Comparison of ENCODE assay signal across 1 cellular context in the genomic region with DNA sequence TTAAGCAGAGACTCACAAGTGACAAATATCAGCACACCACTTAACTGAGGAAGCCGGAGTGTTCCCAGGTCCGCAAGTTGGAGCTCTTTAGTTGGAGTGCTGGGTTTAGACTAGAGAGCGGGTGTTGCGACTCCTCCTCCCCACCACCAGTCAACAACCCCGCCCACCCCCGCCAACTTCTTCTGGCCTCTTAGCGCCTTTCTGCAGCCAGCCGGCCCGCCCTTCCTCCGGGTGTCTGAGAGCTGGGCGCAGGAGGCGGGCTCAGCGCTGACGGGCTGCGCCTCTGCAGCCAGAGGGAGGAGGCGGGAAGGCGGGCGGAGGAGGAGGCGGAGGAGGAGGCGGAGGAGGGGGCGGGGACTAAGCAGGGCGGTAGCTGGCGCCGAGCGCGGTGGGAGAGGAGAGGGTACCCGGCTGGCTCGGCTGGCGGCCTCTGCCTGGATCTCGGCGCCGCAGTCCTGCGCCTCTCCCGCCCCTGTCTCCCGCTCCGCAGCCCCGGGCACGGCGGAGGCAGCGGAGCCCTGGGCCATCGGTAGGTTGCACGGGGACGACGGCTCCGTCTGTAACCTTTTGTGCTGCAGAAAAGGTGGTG.
TF ChIP-seq lines count a peak whose summit lies in the region.

MACIR (plus strand) TSS at position 396 of the 589 bp plus-strand sequence. CDS start 17,157 bp downstream, outside the sequence.

TF ChIP-seq in K562, 482 proteins besides CTCF, POLR2A, EP300 and RAD21 (continued from another document and continues in another):
- TF ChIP-seq, protein P1, sequence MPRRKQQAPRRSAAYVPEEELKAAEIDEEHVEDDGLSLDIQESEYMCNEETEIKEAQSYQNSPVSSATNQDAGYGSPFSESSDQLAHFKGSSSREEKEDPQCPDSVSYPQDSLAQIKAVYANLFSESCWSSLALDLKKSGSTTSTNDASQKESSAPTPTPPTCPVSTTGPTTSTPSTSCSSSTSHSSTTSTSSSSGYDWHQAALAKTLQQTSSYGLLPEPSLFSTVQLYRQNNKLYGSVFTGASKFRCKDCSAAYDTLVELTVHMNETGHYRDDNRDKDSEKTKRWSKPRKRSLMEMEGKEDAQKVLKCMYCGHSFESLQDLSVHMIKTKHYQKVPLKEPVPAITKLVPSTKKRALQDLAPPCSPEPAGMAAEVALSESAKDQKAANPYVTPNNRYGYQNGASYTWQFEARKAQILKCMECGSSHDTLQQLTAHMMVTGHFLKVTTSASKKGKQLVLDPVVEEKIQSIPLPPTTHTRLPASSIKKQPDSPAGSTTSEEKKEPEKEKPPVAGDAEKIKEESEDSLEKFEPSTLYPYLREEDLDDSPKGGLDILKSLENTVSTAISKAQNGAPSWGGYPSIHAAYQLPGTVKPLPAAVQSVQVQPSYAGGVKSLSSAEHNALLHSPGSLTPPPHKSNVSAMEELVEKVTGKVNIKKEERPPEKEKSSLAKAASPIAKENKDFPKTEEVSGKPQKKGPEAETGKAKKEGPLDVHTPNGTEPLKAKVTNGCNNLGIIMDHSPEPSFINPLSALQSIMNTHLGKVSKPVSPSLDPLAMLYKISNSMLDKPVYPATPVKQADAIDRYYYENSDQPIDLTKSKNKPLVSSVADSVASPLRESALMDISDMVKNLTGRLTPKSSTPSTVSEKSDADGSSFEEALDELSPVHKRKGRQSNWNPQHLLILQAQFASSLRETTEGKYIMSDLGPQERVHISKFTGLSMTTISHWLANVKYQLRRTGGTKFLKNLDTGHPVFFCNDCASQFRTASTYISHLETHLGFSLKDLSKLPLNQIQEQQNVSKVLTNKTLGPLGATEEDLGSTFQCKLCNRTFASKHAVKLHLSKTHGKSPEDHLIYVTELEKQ (CRISPR knock-in tag; IDR thresholded peaks at IDR 0.05) = no peak
- peak; percentile 32; the same call in 1 of the 2 replicates for TF ChIP-seq SMAD4 (CRISPR knock-in tag; conservative IDR thresholded peaks at IDR 0.05)
- 0 out of 2 replicates have a peak, but pooled peaks have one; percentile 48 for TF ChIP-seq HDGF (IDR thresholded peaks at IDR 0.05)
- TF ChIP-seq TAF9B (IDR thresholded peaks at IDR 0.05; ENCODE audit: partially characterized antibody) = peak; percentile 21
- TF ChIP-seq JUNB (CRISPR knock-in tag; conservative IDR thresholded peaks at IDR 0.05) = no peak
- TF ChIP-seq DNMT1 (IDR thresholded peaks at IDR 0.05) = no peak
- TF ChIP-seq CREB1 (IDR thresholded peaks at IDR 0.05) = no peak
- TF ChIP-seq CREB1 (CRISPR knock-in tag; IDR thresholded peaks at IDR 0.05) = peak; percentile 50; the same call in 1 of the 2 replicates
- peak; percentile 86 for TF ChIP-seq VEZF1 (CRISPR knock-in tag; IDR thresholded peaks at IDR 0.05)
- 0 out of 2 replicates have a peak, but pooled peaks have one; percentile 21 for TF ChIP-seq CBX1 (IDR thresholded peaks at IDR 0.05; ENCODE audit: low read depth)
- TF ChIP-seq KDM5B (IDR thresholded peaks at IDR 0.05; ENCODE audit: insufficient replicate concordance, low read depth, low read length) = peak; percentile 51
- TF ChIP-seq ZBTB7A (IDR thresholded peaks at IDR 0.05; ENCODE audit: borderline replicate concordance, control insufficient read depth, low read depth, low read length) = peak; percentile 80
- no peak for TF ChIP-seq CREB5 (CRISPR knock-in tag; IDR thresholded peaks at IDR 0.05)
- peak; percentile 76 for TF ChIP-seq CCNT2 (IDR thresholded peaks at IDR 0.05; ENCODE audit: borderline replicate concordance, extremely low read depth, insufficient read length, low read depth, low read length)
- TF ChIP-seq GTF2F1 (IDR thresholded peaks at IDR 0.05; ENCODE audit: low read depth, low read length) = peak; percentile 38; the same call in 1 of the 2 replicates
- peak; percentile 62 for TF ChIP-seq ZFP36 (IDR thresholded peaks at IDR 0.05; ENCODE audit: low read depth, low read length, partially characterized antibody)
- TF ChIP-seq PHF8 (IDR thresholded peaks at IDR 0.05; ENCODE audit: borderline replicate concordance, low read length) = peak; percentile 72; the same call in 1 of the 2 replicates
- TF ChIP-seq, protein P2, sequence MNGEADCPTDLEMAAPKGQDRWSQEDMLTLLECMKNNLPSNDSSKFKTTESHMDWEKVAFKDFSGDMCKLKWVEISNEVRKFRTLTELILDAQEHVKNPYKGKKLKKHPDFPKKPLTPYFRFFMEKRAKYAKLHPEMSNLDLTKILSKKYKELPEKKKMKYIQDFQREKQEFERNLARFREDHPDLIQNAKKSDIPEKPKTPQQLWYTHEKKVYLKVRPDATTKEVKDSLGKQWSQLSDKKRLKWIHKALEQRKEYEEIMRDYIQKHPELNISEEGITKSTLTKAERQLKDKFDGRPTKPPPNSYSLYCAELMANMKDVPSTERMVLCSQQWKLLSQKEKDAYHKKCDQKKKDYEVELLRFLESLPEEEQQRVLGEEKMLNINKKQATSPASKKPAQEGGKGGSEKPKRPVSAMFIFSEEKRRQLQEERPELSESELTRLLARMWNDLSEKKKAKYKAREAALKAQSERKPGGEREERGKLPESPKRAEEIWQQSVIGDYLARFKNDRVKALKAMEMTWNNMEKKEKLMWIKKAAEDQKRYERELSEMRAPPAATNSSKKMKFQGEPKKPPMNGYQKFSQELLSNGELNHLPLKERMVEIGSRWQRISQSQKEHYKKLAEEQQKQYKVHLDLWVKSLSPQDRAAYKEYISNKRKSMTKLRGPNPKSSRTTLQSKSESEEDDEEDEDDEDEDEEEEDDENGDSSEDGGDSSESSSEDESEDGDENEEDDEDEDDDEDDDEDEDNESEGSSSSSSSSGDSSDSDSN (IDR thresholded peaks at IDR 0.05; ENCODE audit: borderline replicate concordance in 1 of 2, low read depth in 2 of 2, low read length in 2 of 2) = peak; percentile 47 to 73; a peak in 2 of 4 replicates
- peak; percentile 62 for TF ChIP-seq TAF1 (IDR thresholded peaks at IDR 0.05; ENCODE audit: control insufficient read depth, extremely low read depth, insufficient read depth, low read length, severe bottlenecking)
- TF ChIP-seq TRIM25 (IDR thresholded peaks at IDR 0.05; ENCODE audit: borderline replicate concordance) = no peak
- no peak for TF ChIP-seq ELF4 (CRISPR knock-in tag; IDR thresholded peaks at IDR 0.05)
- TF ChIP-seq, protein P3, sequence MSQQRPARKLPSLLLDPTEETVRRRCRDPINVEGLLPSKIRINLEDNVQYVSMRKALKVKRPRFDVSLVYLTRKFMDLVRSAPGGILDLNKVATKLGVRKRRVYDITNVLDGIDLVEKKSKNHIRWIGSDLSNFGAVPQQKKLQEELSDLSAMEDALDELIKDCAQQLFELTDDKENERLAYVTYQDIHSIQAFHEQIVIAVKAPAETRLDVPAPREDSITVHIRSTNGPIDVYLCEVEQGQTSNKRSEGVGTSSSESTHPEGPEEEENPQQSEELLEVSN (IDR thresholded peaks at IDR 0.05; ENCODE audit: borderline replicate concordance in 1 of 2, extremely low read depth in 1 of 2, insufficient read depth in 1 of 2, insufficient read length in 1 of 2, low read depth in 1 of 2, low read length in 1 of 2, poor library complexity in 1 of 2, severe bottlenecking in 1 of 2) = peak in 1 of 2 experiments; percentile 73
- TF ChIP-seq YY1 (IDR thresholded peaks at IDR 0.05; ENCODE audit: borderline replicate concordance in 1 of 3, control insufficient read depth in 1 of 3, extremely low read depth in 1 of 3, insufficient read depth in 3 of 3, insufficient read length in 1 of 3, insufficient replicate concordance in 2 of 3, low read depth in 1 of 3, low read length in 2 of 3) = peak in 2 of 3 experiments; percentile 34 to 69
- TF ChIP-seq NUFIP1 (IDR thresholded peaks at IDR 0.05; ENCODE audit: partially characterized antibody) = no peak
- TF ChIP-seq KDM2B (CRISPR knock-in tag; IDR thresholded peaks at IDR 0.05) = 0 out of 2 replicates have a peak, but pooled peaks have one; percentile 36
- no peak for TF ChIP-seq CREBBP (IDR thresholded peaks at IDR 0.05; ENCODE audit: low read depth, low read length)
- no peak for TF ChIP-seq ZBTB8A (IDR thresholded peaks at IDR 0.05; ENCODE audit: partially characterized antibody)
- no peak for TF ChIP-seq MCM7 (IDR thresholded peaks at IDR 0.05)
- no peak for TF ChIP-seq ZNF282 (CRISPR knock-in tag; IDR thresholded peaks at IDR 0.05)
- no peak for TF ChIP-seq CREB3 (tag; conservative IDR thresholded peaks at IDR 0.05; ENCODE audit: low read depth)
- TF ChIP-seq POU5F1 (IDR thresholded peaks at IDR 0.05; ENCODE audit: borderline replicate concordance, low read depth, low read length, partially characterized antibody) = no peak
- TF ChIP-seq GTF2E2 (tag; IDR thresholded peaks at IDR 0.05) = no peak
- no peak for TF ChIP-seq ZZZ3 (IDR thresholded peaks at IDR 0.05)
- no peak for TF ChIP-seq NFIX (CRISPR knock-in tag; IDR thresholded peaks at IDR 0.05; ENCODE audit: low read depth)
- TF ChIP-seq ZBTB5 (IDR thresholded peaks at IDR 0.05) = no peak
- TF ChIP-seq GABPB1 (CRISPR knock-in tag; IDR thresholded peaks at IDR 0.05) = no peak
- TF ChIP-seq CREB3L1 (IDR thresholded peaks at IDR 0.05; ENCODE audit: borderline replicate concordance, low read depth) = no peak
- TF ChIP-seq MYC (IDR thresholded peaks at IDR 0.05; ENCODE audit: low read depth, low read length) = no peak
- TF ChIP-seq MYC (CRISPR knock-in tag; IDR thresholded peaks at IDR 0.05; ENCODE audit: borderline replicate concordance, low read depth) = peak; percentile 54; the same call in 1 of the 2 replicates
